In genomic region chr3:129234441-129234840, GRCh38 we compare ENCODE assay signal across 34 cellular contexts. TPM values are rescaled to one million over a fixed set of nuclear protein-coding genes. Genes with fewer than 3 reads are reported as not detected.
DNase-seq lines count a peak whose midpoint lies in the region; ATAC-seq, FAIRE-seq and TF ChIP-seq lines count a peak whose summit lies in the region.
"Had no signal": no experiment of that assay in that cellular context is flagged by ENCODE, and none has a peak within 500 bp of the region (broad histone marks: within the 10 kb centered on the region; RNA-seq: fewer than 3 reads in every experiment).

No MANE protein-coding gene starts in this region.

- no peak overlapping the region for H3K56ac ChIP-seq in H1 (replicated peaks; ENCODE audit: insufficient read length, low read depth, low read length)

- H3K27me3 Mint-ChIP-seq in activated CD4-positive, alpha-beta memory T cell treated with anti-CD3 and anti-CD28 coated beads, Interleukin-2, amount 10 ng/mL, durations not matched to agents 7 days and 5 days, result no peaks in the 10 kb centered on the region
- H3K27me3 Mint-ChIP-seq in activated CD4-positive, alpha-beta memory T cell treated with anti-CD3 and anti-CD28 coated beads for 36 hours, result no peaks in the 10 kb centered on the region
- H3K27me3 Mint-ChIP-seq: activated CD4-positive, alpha-beta T cell treated with anti-CD3 and anti-CD28 coated beads for 36 hours had no signal

- H3K14ac ChIP-seq in H1 (ENCODE audit: insufficient read length), result no peak overlapping the region

- no peaks in the 10 kb centered on the region for H3K9me2 ChIP-seq in Karpas-422 (replicated peaks; ENCODE audit: insufficient read depth, low read length)
- no peaks in the 10 kb centered on the region for H3K9me2 ChIP-seq in hepatocyte (replicated peaks; ENCODE audit: insufficient read depth)
- H3K9me2 ChIP-seq: SK-N-SH had no signal

- no peak overlapping the region for H2BK12ac ChIP-seq in H1 (ENCODE audit: low read depth, low read length)

- no peak overlapping the region for H4K5ac ChIP-seq in H1 (ENCODE audit: insufficient read length, low read depth, low read length)

- no peak for DNase-seq in activated CD4-positive, alpha-beta memory T cell treated with anti-CD3 and anti-CD28 coated beads, Interleukin-2, amount 10 ng/mL, durations not matched to agents 7 days and 5 days
- DNase-seq in activated CD4-positive, alpha-beta memory T cell treated with anti-CD3 and anti-CD28 coated beads for 36 hours, result no peak
- DNase-seq in Karpas-422 (no peak), H1 (ENCODE audit: low read depth in 1 of 2, low spot score in 2 of 2) (no peak), NCI-H128 (lab: John Stamatoyannopoulos, UW; ENCODE audit: unreplicated experiment) (no peak), hepatocyte (ENCODE audit: low spot score) (no peak), foreskin fibroblast (no peak)
- DNase-seq in stimulated activated effector memory CD8-positive, alpha-beta T cell treated with anti-CD3 and anti-CD28 coated beads, Interleukin-12 subunit alpha, Interleukin-12 subunit beta, amount 100 ng/mL, for 72 hours (ENCODE audit: low spot score in 2 of 2), result no peak
- DNase-seq: activated CD4-positive, alpha-beta T cell treated with anti-CD3 and anti-CD28 coated beads for 36 hours; activated naive CD4-positive, alpha-beta T cell; activated T-cell treated with anti-CD3 and anti-CD28 coated beads, Interleukin-2, amount 50 U/mL, for 48 hours; dermis blood vessel endothelial cell; DMS 273 treated with DMSO at 0.1 percent for 48 hours; EL; GM23248; heart left ventricle; kidney glomerular epithelial cell; NCI-H1092 treated with DMSO at 0.1 percent for 48 hours; NCI-H187; NCI-H446 treated with DMSO at 0.1 percent for 48 hours; OCI-M1; pancreas; retina; SK-N-SH; stimulated activated naive CD8-positive, alpha-beta T cell treated with anti-CD3 and anti-CD28 coated beads, Interleukin-15, amount 100 ng/mL, for 72 hours; T-helper 9 cell had no signal

- H4K91ac ChIP-seq in H1 (replicated peaks; ENCODE audit: insufficient read length, low read length), result no peak overlapping the region

- POLR2A ChIA-PET in activated CD4-positive, alpha-beta memory T cell treated with anti-CD3 and anti-CD28 coated beads, Interleukin-2, amount 10 ng/mL, durations not matched to agents 7 days and 5 days (lab: Charles Lee), result interaction anchor here (1.5 to 20.2 kb wide), 3 partner anchors 8 to 114 kb away, joined by 3 to 393 read pairs (median 97); partner anchors contain the start of gene CNBP
- POLR2A ChIA-PET in activated CD4-positive, alpha-beta memory T cell treated with anti-CD3 and anti-CD28 coated beads for 36 hours (lab: Charles Lee), result interaction anchor here (0.6 kb wide), 1 partner anchor 26 kb away, joined by 3 read pairs; no protein-coding TSS in a partner anchor
- POLR2A ChIA-PET in H1 (lab: Charles Lee; ENCODE audit: partially characterized antibody), result interaction anchor here (2.3 kb wide), 1 partner anchor 51 kb away, joined by 6 read pairs; the partner anchor contains the start of gene CNBP

- peak overlapping the region; percentile 62 for H3K27ac Mint-ChIP-seq in activated CD4-positive, alpha-beta memory T cell treated with anti-CD3 and anti-CD28 coated beads, Interleukin-2, amount 10 ng/mL, durations not matched to agents 7 days and 5 days
- no peak overlapping the region for H3K27ac Mint-ChIP-seq in activated CD4-positive, alpha-beta memory T cell treated with anti-CD3 and anti-CD28 coated beads for 36 hours
- peak overlapping the region; percentile 39 for H3K27ac Mint-ChIP-seq in stimulated activated effector memory CD8-positive, alpha-beta T cell treated with anti-CD3 and anti-CD28 coated beads, Interleukin-12 subunit alpha, Interleukin-12 subunit beta, amount 100 ng/mL, for 72 hours
- H3K27ac Mint-ChIP-seq: activated CD4-positive, alpha-beta T cell treated with anti-CD3 and anti-CD28 coated beads for 36 hours; brain; stimulated activated naive CD8-positive, alpha-beta T cell treated with anti-CD3 and anti-CD28 coated beads, Interleukin-15, amount 100 ng/mL, for 72 hours had no signal

- intact Hi-C loops in activated CD4-positive, alpha-beta memory T cell treated with anti-CD3 and anti-CD28 coated beads for 36 hours (cut with micrococcal nuclease), result no loop called here

- CTCF ChIA-PET in activated CD4-positive, alpha-beta memory T cell treated with anti-CD3 and anti-CD28 coated beads, Interleukin-2, amount 10 ng/mL, durations not matched to agents 7 days and 5 days (lab: Charles Lee), result no interaction called here
- CTCF ChIA-PET in activated CD4-positive, alpha-beta memory T cell treated with anti-CD3 and anti-CD28 coated beads for 36 hours (lab: Charles Lee), result interaction anchor here (3.6 kb wide), 1 partner anchor 11 kb away, joined by 17 read pairs; no protein-coding TSS in a partner anchor
- CTCF ChIA-PET in H1 (lab: Charles Lee; ENCODE audit: partially characterized antibody), result interaction anchor here (1.5 to 1.8 kb wide), 2 partner anchors 67 to 264 kb away, joined by 3 to 6 read pairs; no protein-coding TSS in a partner anchor

- no peak overlapping the region for H3K18ac ChIP-seq in H1 (ENCODE audit: extremely low read depth, low read length)

- peak overlapping the region; percentile 37 for H3K4me2 ChIP-seq in Karpas-422 (ENCODE audit: low read depth, low read length, poor library complexity, severe bottlenecking)
- no peak overlapping the region for H3K4me2 ChIP-seq in H1 (ENCODE audit: insufficient read depth in 1 of 2, low read depth in 2 of 2, low read length in 2 of 2)
- H3K4me2 ChIP-seq in hepatocyte, result no peak overlapping the region
- H3K4me2 ChIP-seq: A549, SK-N-SH had no signal

- no peak overlapping the region for H3K23ac ChIP-seq in H1 (ENCODE audit: insufficient read length)

- no peaks in the 10 kb centered on the region for H4K20me1 ChIP-seq in Karpas-422 (ENCODE audit: insufficient read depth, low read depth, low read length)
- H4K20me1 ChIP-seq in H1 (replicated peaks in 1 of 2; ENCODE audit: control insufficient read depth in 1 of 2, insufficient read depth in 2 of 2, low read length in 2 of 2), result no peaks in the 10 kb centered on the region
- no peaks in the 10 kb centered on the region for H4K20me1 ChIP-seq in hepatocyte (ENCODE audit: insufficient read depth, poor library complexity, severe bottlenecking)

- no peak for FAIRE-seq in H1 (lab: Jason Lieb, UNC)
- FAIRE-seq: A549, K562, pancreas had no signal

- no peak for TF ChIP-seq EP300 in H1 (IDR thresholded peaks at IDR 0.05; ENCODE audit: borderline replicate concordance in 1 of 2, low read depth in 2 of 2, low read length in 2 of 2)

- peaks cover 77% of the 10 kb centered on the region for H3K4me1 Mint-ChIP-seq in activated CD4-positive, alpha-beta memory T cell treated with anti-CD3 and anti-CD28 coated beads, Interleukin-2, amount 10 ng/mL, durations not matched to agents 7 days and 5 days
- peaks cover 29% of the 10 kb centered on the region for H3K4me1 Mint-ChIP-seq in activated CD4-positive, alpha-beta memory T cell treated with anti-CD3 and anti-CD28 coated beads for 36 hours (ENCODE audit: low read depth)
- peaks cover 16% of the 10 kb centered on the region for H3K4me1 Mint-ChIP-seq in stimulated activated effector memory CD8-positive, alpha-beta T cell treated with anti-CD3 and anti-CD28 coated beads, Interleukin-12 subunit alpha, Interleukin-12 subunit beta, amount 100 ng/mL, for 72 hours
- H3K4me1 Mint-ChIP-seq: neural crest cell had no signal

- H3K4me3 Mint-ChIP-seq in activated CD4-positive, alpha-beta memory T cell treated with anti-CD3 and anti-CD28 coated beads, Interleukin-2, amount 10 ng/mL, durations not matched to agents 7 days and 5 days, result no peak overlapping the region
- H3K4me3 Mint-ChIP-seq in activated CD4-positive, alpha-beta memory T cell treated with anti-CD3 and anti-CD28 coated beads for 36 hours, result no peak overlapping the region
- no peak overlapping the region for H3K4me3 Mint-ChIP-seq in stimulated activated effector memory CD8-positive, alpha-beta T cell treated with anti-CD3 and anti-CD28 coated beads, Interleukin-12 subunit alpha, Interleukin-12 subunit beta, amount 100 ng/mL, for 72 hours
- H3K4me3 Mint-ChIP-seq: activated CD4-positive, alpha-beta T cell treated with anti-CD3 and anti-CD28 coated beads for 36 hours; brain; neural crest cell; stimulated activated naive CD8-positive, alpha-beta T cell treated with anti-CD3 and anti-CD28 coated beads, Interleukin-15, amount 100 ng/mL, for 72 hours had no signal

- H3K9me3 ChIP-seq in Karpas-422 (ENCODE audit: low read length) (no peaks in the 10 kb centered on the region), H1 (ENCODE audit: insufficient read depth in 2 of 2, low read depth in 1 of 2, low read length in 1 of 2) (no peaks in the 10 kb centered on the region), hepatocyte (ENCODE audit: low read depth) (no peaks in the 10 kb centered on the region)
- H3K9me3 ChIP-seq: A549, heart left ventricle, pancreas, SK-N-SH, thoracic aorta, vagina had no signal

- no peak overlapping the region for H2BK5ac ChIP-seq in H1 (ENCODE audit: low read depth, low read length)

- peak overlapping the region; percentile 53; the same call in 1 of the 2 replicates for H2BK15ac ChIP-seq in H1 (ENCODE audit: low read length)

- no peaks in the 10 kb centered on the region for H3K27me3 ChIP-seq in Karpas-422 (ENCODE audit: low read length)
- H3K27me3 ChIP-seq in H1 (replicated peaks in 1 of 4; ENCODE audit: control insufficient read depth in 3 of 4, extremely low read depth in 1 of 4, insufficient read depth in 3 of 4, low read length in 3 of 4), result no peaks in the 10 kb centered on the region; a peak in 1 of 7 replicates
- no peaks in the 10 kb centered on the region for H3K27me3 ChIP-seq in hepatocyte
- H3K27me3 ChIP-seq: heart left ventricle, pancreas, vagina had no signal

- H3K4me3 ChIP-seq in Karpas-422 (ENCODE audit: low read length), result no peak overlapping the region
- no peak overlapping the region for H3K4me3 ChIP-seq in H1 (ENCODE audit: extremely low read depth in 1 of 4, insufficient read depth in 2 of 4, low read depth in 3 of 4, low read length in 4 of 4)
- H3K4me3 ChIP-seq in hepatocyte, result no peak overlapping the region
- H3K4me3 ChIP-seq in foreskin fibroblast (ENCODE audit: low read depth in 1 of 2, low read length in 2 of 2), result no peak overlapping the region
- H3K4me3 ChIP-seq: A549, GM23248, heart left ventricle, K562, pancreas, thoracic aorta, vagina had no signal

- H2AK5ac ChIP-seq in H1 (ENCODE audit: low read depth, low read length), result no peak overlapping the region

- no peak for TF ChIP-seq POLR2A in H1 (IDR thresholded peaks at IDR 0.05; ENCODE audit: control extremely low read depth in 1 of 2, low read depth in 2 of 2, low read length in 2 of 2)

- 85% methylated on average over 3 of the region's 3 CpGs; no CpG with 5 or more reads in 1 of the 2 experiments for WGBS in H1 (ENCODE audit: extremely low coverage in 1 of 2, insufficient coverage in 1 of 2, insufficient read length in 1 of 2, insufficient replicate concordance in 2 of 2, low coverage in 1 of 2, low lambda C conversion rate in 2 of 2, missing lambda C conversion rate in 1 of 2), 2 experiments
- 91% methylated on average over 3 of the region's 3 CpGs for WGBS in hepatocyte (ENCODE audit: low lambda C conversion rate, missing lambda C conversion rate)

- no peak overlapping the region for H3K27ac ChIP-seq in Karpas-422 (ENCODE audit: low read length)
- H3K27ac ChIP-seq in H1 (ENCODE audit: low read depth, low read length), result no peak overlapping the region
- H3K27ac ChIP-seq in hepatocyte, result no peak overlapping the region
- H3K27ac ChIP-seq: GM23248, thoracic aorta, vagina, VCaP had no signal

- H2BK120ac ChIP-seq in H1 (replicated peaks; ENCODE audit: low read depth, low read length), result no peak overlapping the region

- no peak overlapping the region for H2AFZ ChIP-seq in Karpas-422 (ENCODE audit: low read length)
- no peak overlapping the region for H2AFZ ChIP-seq in H1 (ENCODE audit: low read length)
- no peak overlapping the region for H2AFZ ChIP-seq in hepatocyte
- H2AFZ ChIP-seq: GM23248 had no signal

- no peak for TF ChIP-seq RAD21 in H1 (IDR thresholded peaks at IDR 0.05 in 1 of 2, conservative IDR thresholded peaks at IDR 0.05 in 1 of 2; ENCODE audit: low read depth in 2 of 2, low read length in 2 of 2)

- no peaks in the 10 kb centered on the region for H3K79me1 ChIP-seq in H1 (ENCODE audit: low read depth, low read length)

- no peak overlapping the region for H3K4ac ChIP-seq in H1 (replicated peaks; ENCODE audit: insufficient read length, low read depth, low read length)

- H2BK20ac ChIP-seq in H1 (ENCODE audit: low read length), result no peak overlapping the region

- H3K36me3 ChIP-seq in Karpas-422 (ENCODE audit: insufficient read depth, low read length), result no peaks in the 10 kb centered on the region
- H3K36me3 ChIP-seq in H1 (ENCODE audit: control insufficient read depth in 2 of 4, insufficient read depth in 4 of 4, low read length in 3 of 4), result no peaks in the 10 kb centered on the region
- no peaks in the 10 kb centered on the region for H3K36me3 ChIP-seq in hepatocyte (replicated peaks; ENCODE audit: insufficient read depth, low read depth)
- H3K36me3 ChIP-seq: heart left ventricle, pancreas, thoracic aorta, vagina had no signal

- TF ChIP-seq CTCF in H1 (IDR thresholded peaks at IDR 0.05; ENCODE audit: control extremely low read depth in 1 of 3, insufficient read depth in 1 of 3, low read depth in 1 of 3, low read length in 3 of 3), result no peak
- TF ChIP-seq CTCF in hepatocyte (IDR thresholded peaks at IDR 0.05; ENCODE audit: poor library complexity), result no peak
- TF ChIP-seq CTCF in foreskin fibroblast (IDR thresholded peaks at IDR 0.05; ENCODE audit: low read depth, low read length), result no peak

- peaks cover 8% of the 10 kb centered on the region for H3K36me3 Mint-ChIP-seq in activated CD4-positive, alpha-beta memory T cell treated with anti-CD3 and anti-CD28 coated beads, Interleukin-2, amount 10 ng/mL, durations not matched to agents 7 days and 5 days (ENCODE audit: low read depth)
- H3K36me3 Mint-ChIP-seq in activated CD4-positive, alpha-beta memory T cell treated with anti-CD3 and anti-CD28 coated beads for 36 hours, result no peaks in the 10 kb centered on the region
- no peaks in the 10 kb centered on the region for H3K36me3 Mint-ChIP-seq in stimulated activated effector memory CD8-positive, alpha-beta T cell treated with anti-CD3 and anti-CD28 coated beads, Interleukin-12 subunit alpha, Interleukin-12 subunit beta, amount 100 ng/mL, for 72 hours
- H3K36me3 Mint-ChIP-seq: brain had no signal

- no peak for ATAC-seq in stimulated activated effector memory CD8-positive, alpha-beta T cell treated with anti-CD3 and anti-CD28 coated beads, Interleukin-12 subunit alpha, Interleukin-12 subunit beta, amount 100 ng/mL, for 72 hours
- ATAC-seq: A549; activated CD4-positive, alpha-beta T cell treated with anti-CD3 and anti-CD28 coated beads for 36 hours; esophagus mucosa; K562; stimulated activated naive CD8-positive, alpha-beta T cell treated with anti-CD3 and anti-CD28 coated beads, Interleukin-15, amount 100 ng/mL, for 72 hours had no signal

- peaks cover 20% of the 10 kb centered on the region for H3K4me1 ChIP-seq in Karpas-422 (ENCODE audit: low read length)
- no peaks in the 10 kb centered on the region for H3K4me1 ChIP-seq in H1 (replicated peaks in 1 of 4; ENCODE audit: control insufficient read depth in 3 of 4, insufficient read depth in 4 of 4, low read length in 3 of 4)
- H3K4me1 ChIP-seq in hepatocyte (ENCODE audit: insufficient read depth), result no peaks in the 10 kb centered on the region
- H3K4me1 ChIP-seq: pancreas had no signal

- H3K9ac ChIP-seq in Karpas-422 (ENCODE audit: low read length), result 0 out of 2 replicates have a peak overlapping the region, but pooled peaks have one; percentile 13
- no peak overlapping the region for H3K9ac ChIP-seq in H1 (replicated peaks in 1 of 4; ENCODE audit: extremely low read depth in 1 of 4, low read depth in 3 of 4, low read length in 3 of 4)
- H3K9ac ChIP-seq: GM23248, SK-N-SH had no signal

- H3K79me2 ChIP-seq in Karpas-422 (ENCODE audit: low read length) (no peaks in the 10 kb centered on the region), H1 (ENCODE audit: control insufficient read depth in 1 of 2, insufficient read depth in 2 of 2, low read length in 2 of 2) (no peaks in the 10 kb centered on the region), hepatocyte (no peaks in the 10 kb centered on the region)

- H4K8ac ChIP-seq in H1 (ENCODE audit: extremely low read depth, insufficient read depth, low read length), result no peak overlapping the region

- no peaks in the 10 kb centered on the region for H3K23me2 ChIP-seq in H1 (ENCODE audit: low read depth, low read length)

- H3K9me3 Mint-ChIP-seq in activated CD4-positive, alpha-beta memory T cell treated with anti-CD3 and anti-CD28 coated beads, Interleukin-2, amount 10 ng/mL, durations not matched to agents 7 days and 5 days, result no peaks in the 10 kb centered on the region
- no peaks in the 10 kb centered on the region for H3K9me3 Mint-ChIP-seq in activated CD4-positive, alpha-beta memory T cell treated with anti-CD3 and anti-CD28 coated beads for 36 hours
- H3K9me3 Mint-ChIP-seq in stimulated activated effector memory CD8-positive, alpha-beta T cell treated with anti-CD3 and anti-CD28 coated beads, Interleukin-12 subunit alpha, Interleukin-12 subunit beta, amount 100 ng/mL, for 72 hours, result no peaks in the 10 kb centered on the region
- H3K9me3 Mint-ChIP-seq: brain; neural crest cell; stimulated activated naive CD8-positive, alpha-beta T cell treated with anti-CD3 and anti-CD28 coated beads, Interleukin-15, amount 100 ng/mL, for 72 hours had no signal

RNA-seq across cellular contexts. Expression of gene COPG1, which starts 15.0 kb away (rescaled TPM):
- total RNA-seq in activated CD4-positive, alpha-beta memory T cell treated with anti-CD3 and anti-CD28 coated beads, Interleukin-2, amount 10 ng/mL, durations not matched to agents 7 days and 5 days, result 100 to 1,000 TPM; 157 TPM
- 100 to 1,000 TPM; 154 to 162 TPM for total RNA-seq in activated CD4-positive, alpha-beta memory T cell treated with anti-CD3 and anti-CD28 coated beads for 36 hours
- 88.1 and 108 TPM in 2 replicates for total RNA-seq in Karpas-422 (2014; rRNA removed; shearing (Covaris generic); ENCODE audit: low replicate concordance)
- total RNA-seq in H1 (2021; fragmentation: NEBNext Ultra II Directional; extraction: Animal tissue kit (Norgen Biotek cat#: 25700)), result 104 and 106 TPM in 2 replicates
- polyA plus RNA-seq in H1 (2011; rRNA removed) (50.7 and 52.7 TPM in 2 replicates), hepatocyte (176 and 185 TPM in 2 replicates)
- polyA plus RNA-seq in H1 (2011; cell fraction: cytosol; rRNA removed), result 54.2 TPM
- 90.8 TPM for polyA plus RNA-seq in H1 (2011; cell fraction: nucleus; rRNA removed)
- polyA plus RNA-seq in H1 (2012, experiment 1 of 2), result 92.1 to 112 TPM (median 110 TPM) in 4 replicates
- 39.2 TPM for polyA plus RNA-seq in H1 (2012, experiment 2 of 2)
- polyA plus RNA-seq in H1 (2013, experiment 1 of 2), result 43.9 TPM
- 38.8 TPM for polyA plus RNA-seq in H1 (2013, experiment 2 of 2)
- 146 and 148 TPM in 2 replicates for polyA minus RNA-seq in H1 (2011; rRNA and poly(A)+ RNA removed)
- polyA minus RNA-seq in H1 (2011; cell fraction: cytosol; rRNA and poly(A)+ RNA removed), result 62.9 TPM
- polyA minus RNA-seq in H1 (2011; cell fraction: nucleus; rRNA and poly(A)+ RNA removed), result 68.0 TPM
- 167 and 169 TPM in 2 replicates for total RNA-seq in hepatocyte

RNA-seq across cellular contexts. Expression of gene HMCES, which starts 44.2 kb away (rescaled TPM):
- total RNA-seq in activated CD4-positive, alpha-beta memory T cell treated with anti-CD3 and anti-CD28 coated beads, Interleukin-2, amount 10 ng/mL, durations not matched to agents 7 days and 5 days, result 10 to 100 TPM; 45.7 to 50.1 TPM
- 10 to 100 TPM; 58.4 to 61.5 TPM for total RNA-seq in activated CD4-positive, alpha-beta memory T cell treated with anti-CD3 and anti-CD28 coated beads for 36 hours
- total RNA-seq in Karpas-422 (2014; rRNA removed; shearing (Covaris generic); ENCODE audit: low replicate concordance), result 169 and 275 TPM in 2 replicates
- 46.7 and 49.5 TPM in 2 replicates for total RNA-seq in H1 (2021; fragmentation: NEBNext Ultra II Directional; extraction: Animal tissue kit (Norgen Biotek cat#: 25700))
- polyA plus RNA-seq in H1 (2011; rRNA removed) (27.6 and 30.4 TPM in 2 replicates), hepatocyte (30.0 and 34.3 TPM in 2 replicates)
- 26.4 TPM for polyA plus RNA-seq in H1 (2011; cell fraction: cytosol; rRNA removed)
- polyA plus RNA-seq in H1 (2011; cell fraction: nucleus; rRNA removed), result 17.6 TPM
- polyA plus RNA-seq in H1 (2012, experiment 1 of 2), result 35.2 to 56.7 TPM (median 52.2 TPM) in 4 replicates
- polyA plus RNA-seq in H1 (2012, experiment 2 of 2), result 32.7 TPM
- 22.5 TPM for polyA plus RNA-seq in H1 (2013, experiment 1 of 2)
- polyA plus RNA-seq in H1 (2013, experiment 2 of 2), result 22.2 TPM
- 22.2 and 26.2 TPM in 2 replicates for polyA minus RNA-seq in H1 (2011; rRNA and poly(A)+ RNA removed)
- 17.0 TPM for polyA minus RNA-seq in H1 (2011; cell fraction: cytosol; rRNA and poly(A)+ RNA removed)
- 9.9 TPM for polyA minus RNA-seq in H1 (2011; cell fraction: nucleus; rRNA and poly(A)+ RNA removed)
- 16.8 and 20.1 TPM in 2 replicates for total RNA-seq in hepatocyte

RNA-seq across cellular contexts. Expression of gene CNBP, which starts 50.7 kb away (rescaled TPM):
- total RNA-seq in activated CD4-positive, alpha-beta memory T cell treated with anti-CD3 and anti-CD28 coated beads, Interleukin-2, amount 10 ng/mL, durations not matched to agents 7 days and 5 days, result 100 to 1,000 TPM; 321 to 322 TPM
- 100 to 1,000 TPM; 342 to 348 TPM for total RNA-seq in activated CD4-positive, alpha-beta memory T cell treated with anti-CD3 and anti-CD28 coated beads for 36 hours
- 276 and 277 TPM in 2 replicates for total RNA-seq in Karpas-422 (2014; rRNA removed; shearing (Covaris generic); ENCODE audit: low replicate concordance)
- 351 and 371 TPM in 2 replicates for total RNA-seq in H1 (2021; fragmentation: NEBNext Ultra II Directional; extraction: Animal tissue kit (Norgen Biotek cat#: 25700))
- polyA plus RNA-seq in H1 (2011; rRNA removed) (230 and 315 TPM in 2 replicates), hepatocyte (308 and 316 TPM in 2 replicates)
- polyA plus RNA-seq in H1 (2011; cell fraction: cytosol; rRNA removed), result 431 TPM
- 165 TPM for polyA plus RNA-seq in H1 (2011; cell fraction: nucleus; rRNA removed)
- 271 to 353 TPM (median 334 TPM) in 4 replicates for polyA plus RNA-seq in H1 (2012, experiment 1 of 2)
- 41.1 TPM for polyA plus RNA-seq in H1 (2012, experiment 2 of 2)
- polyA plus RNA-seq in H1 (2013, experiment 1 of 2), result 223 TPM
- polyA plus RNA-seq in H1 (2013, experiment 2 of 2), result 230 TPM
- polyA minus RNA-seq in H1 (2011; rRNA and poly(A)+ RNA removed), result 294 and 423 TPM in 2 replicates
- polyA minus RNA-seq in H1 (2011; cell fraction: cytosol; rRNA and poly(A)+ RNA removed), result 177 TPM
- polyA minus RNA-seq in H1 (2011; cell fraction: nucleus; rRNA and poly(A)+ RNA removed), result 111 TPM
- total RNA-seq in hepatocyte, result 289 and 295 TPM in 2 replicates
